In genomic region chrX:30610050-30610449, GRCh38 we compare ENCODE assay signal across 23 cellular contexts. TPM values are rescaled to one million over a fixed set of nuclear protein-coding genes. Genes with fewer than 3 reads are reported as not detected.
DNase-seq lines count a peak whose midpoint lies in the region; ATAC-seq and TF ChIP-seq lines count a peak whose summit lies in the region.
"Had no signal": no experiment of that assay in that cellular context is flagged by ENCODE, and none has a peak within 500 bp of the region (broad histone marks: within the 10 kb centered on the region; RNA-seq: fewer than 3 reads in every experiment).

No MANE protein-coding gene starts in this region.

- no peak overlapping the region for H2AFZ ChIP-seq in mesenchymal stem cell (ENCODE audit: low read depth, low read length)

- no peak overlapping the region for H4K91ac ChIP-seq in mesenchymal stem cell (ENCODE audit: low read length)

- H3K9me3 ChIP-seq in endodermal cell (ENCODE audit: control insufficient read depth, low read length) (no peaks in the 10 kb centered on the region), mesenchymal stem cell (ENCODE audit: control insufficient read depth, low read length) (no peaks in the 10 kb centered on the region)
- H3K9me3 ChIP-seq: SJSA1 had no signal

- H3K4me1 Mint-ChIP-seq in activated T-helper 17 cell treated with anti-CD3 and anti-CD28 coated beads, Interleukin-2, amount 50 U/mL, for 72 hours: no peaks in the 10 kb centered on the region
- H3K4me1 Mint-ChIP-seq in endodermal cell: peaks cover 6% of the 10 kb centered on the region

- no peaks in the 10 kb centered on the region for H3K79me1 ChIP-seq in mesenchymal stem cell (replicated peaks; ENCODE audit: low read length, poor library complexity, severe bottlenecking)

- H3K4ac ChIP-seq in mesenchymal stem cell (ENCODE audit: low read depth in 1 of 2, low read length in 2 of 2): no peak overlapping the region

- no peak overlapping the region for H3K4me3 Mint-ChIP-seq in activated T-helper 17 cell treated with anti-CD3 and anti-CD28 coated beads, Interleukin-2, amount 50 U/mL, for 72 hours
- H3K4me3 Mint-ChIP-seq in endodermal cell: no peak overlapping the region
- H3K4me3 Mint-ChIP-seq: CD14-positive monocyte, H9, HFFc6 had no signal

- H2BK5ac ChIP-seq in mesenchymal stem cell (ENCODE audit: low read depth, low read length, poor library complexity, severe bottlenecking): no peak overlapping the region

- H2BK15ac ChIP-seq in mesenchymal stem cell (ENCODE audit: low read depth, poor library complexity, severe bottlenecking): no peak overlapping the region

- H4K8ac ChIP-seq in mesenchymal stem cell (ENCODE audit: low read length): no peak overlapping the region

- ATAC-seq in activated T-helper 17 cell treated with anti-CD3 and anti-CD28 coated beads, Interleukin-2, amount 50 U/mL, for 72 hours (replicated peaks): peak; percentile 58
- ATAC-seq in HG03039 (IDR thresholded peaks at IDR 0.05; ENCODE audit: unreplicated experiment) (no peak), HG02759 (IDR thresholded peaks at IDR 0.05; ENCODE audit: unreplicated experiment) (no peak), GM21737 (IDR thresholded peaks at IDR 0.05; ENCODE audit: unreplicated experiment) (no peak)

- H2AK5ac ChIP-seq in mesenchymal stem cell (ENCODE audit: low read length, severe bottlenecking): no peak overlapping the region

- in situ Hi-C loops in G401 (cut with HindIII; ENCODE audit: low sequenced_read_pairs): no loop called here

- H3K23ac ChIP-seq in mesenchymal stem cell (ENCODE audit: low read length in 2 of 2): no peak overlapping the region

- no peaks in the 10 kb centered on the region for H3K27me3 Mint-ChIP-seq in activated T-helper 17 cell treated with anti-CD3 and anti-CD28 coated beads, Interleukin-2, amount 50 U/mL, for 72 hours
- no peaks in the 10 kb centered on the region for H3K27me3 Mint-ChIP-seq in endodermal cell (ENCODE audit: insufficient read depth)

- no peak overlapping the region for H3K27ac Mint-ChIP-seq in activated T-helper 17 cell treated with anti-CD3 and anti-CD28 coated beads, Interleukin-2, amount 50 U/mL, for 72 hours
- peak overlapping the region; percentile 67 for H3K27ac Mint-ChIP-seq in endodermal cell
- H3K27ac Mint-ChIP-seq: HFFc6 had no signal

- no peak overlapping the region for H3K4me3 ChIP-seq in AG10803 (ENCODE audit: low read length)
- H3K4me3 ChIP-seq in endodermal cell (ENCODE audit: low read length): no peak overlapping the region
- H3K4me3 ChIP-seq in mesenchymal stem cell (ENCODE audit: insufficient read depth in 1 of 2, low read depth in 1 of 2, low read length in 2 of 2): no peak overlapping the region
- H3K4me3 ChIP-seq: SJSA1 had no signal

- no peak overlapping the region for H2BK12ac ChIP-seq in mesenchymal stem cell (ENCODE audit: low read length in 2 of 2)

- DNase-seq in AG10803 (ENCODE audit: low read depth): peak; percentile 5
- DNase-seq in endodermal cell: no peak
- DNase-seq in mesenchymal stem cell: no peak
- no peak for DNase-seq in G401 (ENCODE audit: low spot score)
- DNase-seq: DMS53, GF-D8, H9, HFFc6, Kasumi-1, NCI-H1694 treated with DMSO at 0.1 percent for 48 hours, NCI-H2081 treated with DMSO at 0.1 percent for 48 hours, NCI-H2171 treated with DMSO at 0.1 percent for 48 hours, NCI-H524 treated with DMSO at 0.1 percent for 48 hours, NCI-H82 had no signal

- H3K36me3 ChIP-seq in endodermal cell (ENCODE audit: control insufficient read depth, insufficient read depth, low read length) (no peaks in the 10 kb centered on the region), mesenchymal stem cell (ENCODE audit: control insufficient read depth in 1 of 2, insufficient read depth in 2 of 2, low read depth in 1 of 2, low read length in 2 of 2) (no peaks in the 10 kb centered on the region)
- H3K36me3 ChIP-seq: SJSA1 had no signal

- no peak overlapping the region for H2BK120ac ChIP-seq in mesenchymal stem cell (ENCODE audit: low read depth, low read length)

- WGBS in endodermal cell (ENCODE audit: insufficient coverage in 1 of 2, insufficient read length in 1 of 2), 2 experiments: 89% methylated on average over 2 of the region's 2 CpGs; no CpG with 5 or more reads in 1 of the 2 experiments
- 87% methylated on average over 2 of the region's 2 CpGs for WGBS in mesenchymal stem cell

- H3K14ac ChIP-seq in mesenchymal stem cell (ENCODE audit: low read length in 2 of 2): no peak overlapping the region

- H3K18ac ChIP-seq in mesenchymal stem cell (ENCODE audit: low read depth in 1 of 2, low read length in 2 of 2): no peak overlapping the region

- H3K9ac ChIP-seq in endodermal cell (ENCODE audit: extremely low read depth, low read length, poor library complexity, severe bottlenecking) (no peak overlapping the region), mesenchymal stem cell (ENCODE audit: low read length) (peak overlapping the region; percentile 52)

- no peak for TF ChIP-seq CTCF in AG10803 (conservative IDR thresholded peaks at IDR 0.05; ENCODE audit: low read length)
- no peak for TF ChIP-seq CTCF in endodermal cell (conservative IDR thresholded peaks at IDR 0.05)

- H3K4me1 ChIP-seq in endodermal cell (ENCODE audit: control insufficient read depth, insufficient read depth, low read length) (no peaks in the 10 kb centered on the region), mesenchymal stem cell (ENCODE audit: control insufficient read depth, insufficient read depth, low read depth, low read length) (no peaks in the 10 kb centered on the region)
- H3K4me1 ChIP-seq: SJSA1 had no signal

- H3K4me2 ChIP-seq in mesenchymal stem cell (ENCODE audit: low read length, poor library complexity, severe bottlenecking): no peak overlapping the region

- no peaks in the 10 kb centered on the region for H3K36me3 Mint-ChIP-seq in activated T-helper 17 cell treated with anti-CD3 and anti-CD28 coated beads, Interleukin-2, amount 50 U/mL, for 72 hours (ENCODE audit: low read depth)
- H3K36me3 Mint-ChIP-seq in endodermal cell (ENCODE audit: low read depth): no peaks in the 10 kb centered on the region
- H3K36me3 Mint-ChIP-seq: CD14-positive monocyte had no signal

- H3K27ac ChIP-seq in endodermal cell (ENCODE audit: low read depth, low read length) (no peak overlapping the region), mesenchymal stem cell (ENCODE audit: low read length, poor library complexity, severe bottlenecking) (no peak overlapping the region)
- H3K27ac ChIP-seq: SJSA1 had no signal

- no peaks in the 10 kb centered on the region for H3K9me3 Mint-ChIP-seq in activated T-helper 17 cell treated with anti-CD3 and anti-CD28 coated beads, Interleukin-2, amount 50 U/mL, for 72 hours
- H3K9me3 Mint-ChIP-seq in endodermal cell: no peaks in the 10 kb centered on the region
- H3K9me3 Mint-ChIP-seq: HFFc6 had no signal

- H3K27me3 ChIP-seq in endodermal cell (ENCODE audit: control insufficient read depth, insufficient read depth, low read length, poor library complexity, severe bottlenecking): no peaks in the 10 kb centered on the region
- H3K27me3 ChIP-seq in mesenchymal stem cell (ENCODE audit: control insufficient read depth in 1 of 2, insufficient read depth in 1 of 2, low read length in 2 of 2): no peaks in the 10 kb centered on the region
- H3K27me3 ChIP-seq: SJSA1 had no signal

RNA-seq across cellular contexts. Expression of gene TASL, which starts 32.5 kb away (rescaled TPM):
- 1 to 10 TPM; 1.9 to 4.6 TPM for total RNA-seq in activated T-helper 17 cell treated with anti-CD3 and anti-CD28 coated beads, Interleukin-2, amount 50 U/mL, for 72 hours
- not detected for total RNA-seq in endodermal cell
- not detected for polyA plus RNA-seq in endodermal cell (2013, experiment 1 of 2)
- polyA plus RNA-seq in endodermal cell (2013, experiment 2 of 2): not detected
- not detected for polyA plus RNA-seq in mesenchymal stem cell (2013, experiment 1 of 2)
- polyA plus RNA-seq in mesenchymal stem cell (2013, experiment 2 of 2): not detected
- total RNA-seq in G401 (2014; rRNA removed; shearing (Covaris generic)): not detected in 2 replicates
- total RNA-seq: A172, H9, HFFc6, MCF 10A, SJSA1 had no signal
- polyA plus RNA-seq: AG04450 had no signal

RNA-seq across cellular contexts. Expression of gene GK, which starts 43.2 kb away (rescaled TPM):
- 100 to 1,000 TPM in 1 of 2 donors, 10 to 100 TPM in 1; 70.4 to 120 TPM for total RNA-seq in activated T-helper 17 cell treated with anti-CD3 and anti-CD28 coated beads, Interleukin-2, amount 50 U/mL, for 72 hours
- 10 to 100 TPM in 1 of 2 donors, 1 to 10 TPM in 1; 8.9 to 10.2 TPM for total RNA-seq in endodermal cell
- 6.0 TPM for polyA plus RNA-seq in endodermal cell (2013, experiment 1 of 2)
- polyA plus RNA-seq in endodermal cell (2013, experiment 2 of 2): 5.4 TPM
- polyA plus RNA-seq in mesenchymal stem cell (2013, experiment 1 of 2): 6.2 TPM
- polyA plus RNA-seq in mesenchymal stem cell (2013, experiment 2 of 2): 6.2 TPM
- total RNA-seq in G401 (2014; rRNA removed; shearing (Covaris generic)): 3.9 and 4.3 TPM in 2 replicates

Comparison
In these comparisons a context has a peak if more than half of its experiments do, and no peak if none do; other contexts are left out.
1. RNA of gene GK, which starts 43.2 kb away (total RNA-seq): 70.4 to 120 TPM in activated T-helper 17 cell treated with anti-CD3 and anti-CD28 coated beads, Interleukin-2, amount 50 U/mL, for 72 hours; 8.9 to 10.2 TPM in endodermal cell and 3.9 to 4.3 TPM in G401; every median in the first group is over 4 times any median in the second.